In the genomic region with DNA sequence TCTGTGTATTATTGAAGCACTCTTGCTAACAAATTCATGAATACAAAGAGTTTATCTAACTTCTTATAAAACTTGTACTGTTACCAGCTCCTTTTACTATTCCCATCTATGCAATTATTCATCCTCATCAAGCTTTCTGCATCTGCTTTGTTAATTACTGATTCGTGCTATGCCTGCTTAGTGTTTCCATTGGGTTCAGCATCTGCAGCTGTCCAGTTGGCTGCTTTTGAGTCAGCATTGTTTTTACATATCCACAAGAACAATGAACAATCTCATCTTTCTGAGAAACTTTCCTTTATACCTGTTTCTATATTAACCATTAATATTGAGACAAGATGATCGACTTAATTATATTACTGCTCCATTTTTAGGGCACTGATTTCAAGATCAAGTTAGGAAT, we compare ENCODE assay signal across 14 cellular contexts. TPM values are rescaled to one million over a fixed set of nuclear protein-coding genes. Genes with fewer than 3 reads are reported as not detected.
DNase-seq lines count a peak whose midpoint lies in the region; TF ChIP-seq lines count a peak whose summit lies in the region.
"Had no signal": no experiment of that assay in that cellular context is flagged by ENCODE, and none has a peak within 500 bp of the region (broad histone marks: within the 10 kb centered on the region; RNA-seq: fewer than 3 reads in every experiment).

No MANE protein-coding gene starts in this region.

- H3K4me2 ChIP-seq in OCI-LY7 (ENCODE audit: low read length) = no peak overlapping the region
- H3K4me2 ChIP-seq: BLaER1 treated with 17β-estradiol and CSF1 and Interleukin-3, amounts not matched to agents 10 nM and 100 nM had no signal

- no peak overlapping the region for H3K4me3 Mint-ChIP-seq in glutamatergic neuron (ENCODE audit: unreplicated experiment)
- H3K4me3 Mint-ChIP-seq: CD4-positive, CD25-positive, alpha-beta regulatory T cell had no signal

- peaks cover 5% of the 10 kb centered on the region for H3K4me1 ChIP-seq in OCI-LY7 (ENCODE audit: insufficient read depth, low read length, poor library complexity, severe bottlenecking)

- H3K36me3 Mint-ChIP-seq in glutamatergic neuron (ENCODE audit: unreplicated experiment) = no peaks in the 10 kb centered on the region
- H3K36me3 Mint-ChIP-seq: CD4-positive, CD25-positive, alpha-beta regulatory T cell had no signal

- peak; percentile 20 for DNase-seq in LHCN-M2 (ENCODE audit: low read depth)
- peak; percentile 52 for DNase-seq in midbrain (lab: John Stamatoyannopoulos, UW)
- DNase-seq in substantia nigra (lab: John Stamatoyannopoulos, UW) = peak in 3 of 49 donors; percentile 8 to 28 (median 10)
- DNase-seq in glutamatergic neuron = no peak
- DNase-seq in OCI-LY7 (ENCODE audit: low spot score) = no peak
- no peak for DNase-seq in HuH-7 (ENCODE audit: low spot score)
- no peak for DNase-seq in NCI-H2171 treated with DMSO at 0.1 percent for 48 hours (lab: John Stamatoyannopoulos, UW)
- DNase-seq: 8988T; AML-193; CD4-positive, CD25-positive, alpha-beta regulatory T cell; DMS53 had no signal

- intact Hi-C loops in OCI-LY7 (cut with micrococcal nuclease; ENCODE audit: unreplicated experiment) = no loop called here

- H3K4me1 Mint-ChIP-seq in glutamatergic neuron (ENCODE audit: low read depth, unreplicated experiment) = no peaks in the 10 kb centered on the region

- POLR2A ChIA-PET in OCI-LY7 (lab: Charles Lee) = no interaction called here

- peak overlapping the region; percentile 41 for H3K27ac ChIP-seq in cingulate gyrus (ENCODE audit: low read depth, low read length)
- H3K27ac ChIP-seq in substantia nigra (ENCODE audit: low read depth, low read length, poor library complexity, severe bottlenecking) = peak overlapping the region; percentile 70
- no peak overlapping the region for H3K27ac ChIP-seq in OCI-LY7 (ENCODE audit: low read depth, low read length, poor library complexity, severe bottlenecking)
- H3K27ac ChIP-seq: BLaER1 treated with 17β-estradiol and CSF1 and Interleukin-3, amounts not matched to agents 10 nM and 100 nM; HL-60 had no signal

- H3K36me3 ChIP-seq in OCI-LY7 (ENCODE audit: insufficient read depth, low read length) = no peaks in the 10 kb centered on the region
- H3K36me3 ChIP-seq: BLaER1 treated with 17β-estradiol and CSF1 and Interleukin-3, amounts not matched to agents 10 nM and 100 nM had no signal

- no TSS peak for BruUV-seq in OCI-LY7 (replicated peaks; lab: Mats Ljungman, UMichigan)

- CTCF ChIA-PET in OCI-LY7 (lab: Charles Lee; ENCODE audit: unreplicated experiment) = no interaction called here

- H3K4me3 ChIP-seq in OCI-LY7 (ENCODE audit: low read depth, low read length, poor library complexity, severe bottlenecking) = no peak overlapping the region
- H3K4me3 ChIP-seq: BLaER1 treated with 17β-estradiol and CSF1 and Interleukin-3, amounts not matched to agents 10 nM and 100 nM had no signal

- H4K20me1 ChIP-seq in OCI-LY7 (ENCODE audit: insufficient read depth, low read length) = no peaks in the 10 kb centered on the region
- H4K20me1 ChIP-seq: BLaER1 treated with 17β-estradiol and CSF1 and Interleukin-3, amounts not matched to agents 10 nM and 100 nM had no signal

- no peaks in the 10 kb centered on the region for H3K9me3 ChIP-seq in OCI-LY7 (ENCODE audit: low read length)
- H3K9me3 ChIP-seq: BLaER1 treated with 17β-estradiol and CSF1 and Interleukin-3, amounts not matched to agents 10 nM and 100 nM had no signal

- no peak for TF ChIP-seq CTCF in glutamatergic neuron (IDR thresholded peaks at IDR 0.05; ENCODE audit: partially characterized antibody, unreplicated experiment)
- TF ChIP-seq CTCF in OCI-LY7 (conservative IDR thresholded peaks at IDR 0.05; ENCODE audit: low read length) = no peak

- no peak overlapping the region for H3K27ac Mint-ChIP-seq in glutamatergic neuron (ENCODE audit: unreplicated experiment)
- H3K27ac Mint-ChIP-seq: CD4-positive, CD25-positive, alpha-beta regulatory T cell had no signal

- H3K9me3 Mint-ChIP-seq in glutamatergic neuron (ENCODE audit: unreplicated experiment) = peaks cover 1% of the 10 kb centered on the region

- H2AFZ ChIP-seq in OCI-LY7 (ENCODE audit: low read length) = no peak overlapping the region

- no peaks in the 10 kb centered on the region for H3K27me3 Mint-ChIP-seq in glutamatergic neuron (ENCODE audit: unreplicated experiment)

- no peaks in the 10 kb centered on the region for H3K79me2 ChIP-seq in OCI-LY7 (ENCODE audit: insufficient read depth, low read depth, low read length)

- H3K9me2 ChIP-seq in OCI-LY7 (ENCODE audit: insufficient read depth, low read length) = no peaks in the 10 kb centered on the region

RNA-seq across cellular contexts. Expression of a gene that starts 19.6 kb away (rescaled TPM):
- total RNA-seq in LHCN-M2 (2014; rRNA removed) (370 and 373 TPM in 2 replicates), glutamatergic neuron (ENCODE audit: unreplicated experiment) (18.4 TPM), OCI-LY7 (2022) (71.0 and 77.7 TPM in 2 replicates)
- polyA plus RNA-seq in LHCN-M2 (2012) = 56.0 TPM
- total RNA-seq in OCI-LY7 (2014; rRNA removed; shearing (Covaris generic)) = 47.3 and 56.5 TPM in 2 replicates

Comparison
In these comparisons a context has a peak if more than half of its experiments do, and no peak if none do; other contexts are left out.
1. DNase-seq: peak in LHCN-M2 (single experiment) and midbrain (single experiment); none in glutamatergic neuron (single experiment), OCI-LY7 (single experiment), HuH-7 (single experiment) and NCI-H2171 treated with DMSO at 0.1 percent for 48 hours (single experiment).